1 cellular context compared by ENCODE assay signal in genomic region chr22:39532215-39533071, GRCh38.
TF ChIP-seq lines count a peak whose summit lies in the region.

TSS of gene RPS19BP1 (minus strand) at chr22:39532748. CDS start at chr22:39532738, 10 bp downstream.

TF ChIP-seq in HepG2, 621 proteins besides CTCF, POLR2A, EP300 and RAD21 (continued from another document and continues in another):
- TF ChIP-seq ZNF142 (CRISPR knock-in tag; IDR thresholded peaks at IDR 0.05) (peak; percentile 87; the same call in 1 of the 2 replicates), TSC22D2 (CRISPR knock-in tag; IDR thresholded peaks at IDR 0.05; ENCODE audit: borderline replicate concordance) (peak; percentile 27; the same call in 1 of the 2 replicates), ZNF589 (CRISPR knock-in tag; conservative IDR thresholded peaks at IDR 0.05) (peak; percentile 36; the same call in 1 of the 2 replicates), CBX1 (IDR thresholded peaks at IDR 0.05; ENCODE audit: low read depth) (no peak), ZNF558 (CRISPR knock-in tag; IDR thresholded peaks at IDR 0.05; ENCODE audit: borderline replicate concordance) (peak; percentile 85; the same call in 1 of the 2 replicates), HNRNPH1 (optimal IDR thresholded peaks at IDR 0.05; ENCODE audit: low read depth, low read length) (no peak), SMARCE1 (IDR thresholded peaks at IDR 0.05; ENCODE audit: borderline replicate concordance) (no peak), PRPF4 (IDR thresholded peaks at IDR 0.05; ENCODE audit: low read depth, low read length, poor library complexity, severe bottlenecking) (peak; percentile 56), ZNF124 (CRISPR knock-in tag; IDR thresholded peaks at IDR 0.05) (0 out of 2 replicates have a peak, but pooled peaks have one; percentile 67), HMGXB4 (CRISPR knock-in tag; IDR thresholded peaks at IDR 0.05; ENCODE audit: borderline replicate concordance in 1 of 2, low read depth in 1 of 2) (peak; percentile 73 to 85), KLF6 (CRISPR knock-in tag; IDR thresholded peaks at IDR 0.05) (0 out of 2 replicates have a peak, but pooled peaks have one; percentile 67), ATAD3A (CRISPR knock-in tag; IDR thresholded peaks at IDR 0.05) (no peak), ZZZ3 (CRISPR knock-in tag; IDR thresholded peaks at IDR 0.05; ENCODE audit: borderline replicate concordance) (0 out of 2 replicates have a peak, but pooled peaks have one; percentile 16), ELF3 (CRISPR knock-in tag; IDR thresholded peaks at IDR 0.05) (peak; percentile 78), ZBTB39 (CRISPR knock-in tag; IDR thresholded peaks at IDR 0.05) (0 out of 2 replicates have a peak, but pooled peaks have one; percentile 61), JUND (CRISPR knock-in tag; IDR thresholded peaks at IDR 0.05) (no peak), KMT2B (CRISPR knock-in tag; IDR thresholded peaks at IDR 0.05) (0 out of 2 replicates have a peak, but pooled peaks have one; percentile 31), ATF3 (CRISPR knock-in tag; IDR thresholded peaks at IDR 0.05) (no peak; the same call in 1 of the 2 replicates), KDM6A (CRISPR knock-in tag; IDR thresholded peaks at IDR 0.05; ENCODE audit: low read depth) (no peak), KAT8 (CRISPR knock-in tag; IDR thresholded peaks at IDR 0.05) (peak; percentile 93), AGO1 (IDR thresholded peaks at IDR 0.05; ENCODE audit: low read depth, low read length, poor library complexity, severe bottlenecking) (peak; percentile 67), SP5 (CRISPR knock-in tag; IDR thresholded peaks at IDR 0.05; ENCODE audit: borderline replicate concordance, low read depth) (peak; percentile 67), ETV6 (CRISPR knock-in tag; conservative IDR thresholded peaks at IDR 0.05) (0 out of 2 replicates have a peak, but pooled peaks have one; percentile 50), STAG1 (CRISPR knock-in tag; IDR thresholded peaks at IDR 0.05) (0 out of 2 replicates have a peak, but pooled peaks have one; percentile 3), ZNF138 (CRISPR knock-in tag; IDR thresholded peaks at IDR 0.05; ENCODE audit: low read depth) (0 out of 2 replicates have a peak, but pooled peaks have one; percentile 54), ZHX2 (IDR thresholded peaks at IDR 0.05; ENCODE audit: low read depth) (peak; percentile 82), ZHX2 (CRISPR knock-in tag; IDR thresholded peaks at IDR 0.05; ENCODE audit: borderline replicate concordance) (0 out of 2 replicates have a peak, but pooled peaks have one; percentile 50), FOXK2 (IDR thresholded peaks at IDR 0.05) (peak; percentile 80), PHF5A (CRISPR knock-in tag; IDR thresholded peaks at IDR 0.05; ENCODE audit: low read depth, unreplicated experiment) (peak; percentile 58), MTF2 (CRISPR knock-in tag; IDR thresholded peaks at IDR 0.05; ENCODE audit: borderline replicate concordance) (0 out of 2 replicates have a peak, but pooled peaks have one; percentile 47), ZNF556 (CRISPR knock-in tag; IDR thresholded peaks at IDR 0.05; ENCODE audit: borderline replicate concordance) (no peak), ZFP90 (CRISPR knock-in tag; IDR thresholded peaks at IDR 0.05; ENCODE audit: borderline replicate concordance) (peak; percentile 39; the same call in 1 of the 2 replicates), KMT2A (CRISPR knock-in tag; IDR thresholded peaks at IDR 0.05) (peak; percentile 82), THAP11 (CRISPR knock-in tag; IDR thresholded peaks at IDR 0.05) (peak; percentile 92), TRIM22 (IDR thresholded peaks at IDR 0.05) (no peak), ZNF619 (CRISPR knock-in tag; IDR thresholded peaks at IDR 0.05) (peak; percentile 69; the same call in 1 of the 2 replicates), ZNF552 (CRISPR knock-in tag; IDR thresholded peaks at IDR 0.05; ENCODE audit: borderline replicate concordance) (peak; percentile 43; the same call in 1 of the 2 replicates), IRF2 (CRISPR knock-in tag; IDR thresholded peaks at IDR 0.05) (no peak), GLI4 (CRISPR knock-in tag; IDR thresholded peaks at IDR 0.05; ENCODE audit: borderline replicate concordance) (no peak), ZNF253 (CRISPR knock-in tag; IDR thresholded peaks at IDR 0.05; ENCODE audit: borderline replicate concordance) (0 out of 2 replicates have a peak, but pooled peaks have one; percentile 66), ZNF550 (CRISPR knock-in tag; IDR thresholded peaks at IDR 0.05; ENCODE audit: borderline replicate concordance) (no peak), GABPA (IDR thresholded peaks at IDR 0.05; ENCODE audit: low read depth, low read length) (peak; percentile 84), GABPA (CRISPR knock-in tag; IDR thresholded peaks at IDR 0.05; ENCODE audit: low read depth) (peak; percentile 96), ONECUT2 (CRISPR knock-in tag; IDR thresholded peaks at IDR 0.05) (no peak), ZNF317 (CRISPR knock-in tag; IDR thresholded peaks at IDR 0.05) (peak; percentile 73; the same call in 1 of the 2 replicates), MYC (CRISPR knock-in tag; IDR thresholded peaks at IDR 0.05; ENCODE audit: borderline replicate concordance) (peak; percentile 81), ZNF781 (CRISPR knock-in tag; IDR thresholded peaks at IDR 0.05; ENCODE audit: borderline replicate concordance, not compliant biosample characterization) (peak; percentile 14), KLF15 (CRISPR knock-in tag; IDR thresholded peaks at IDR 0.05; ENCODE audit: borderline replicate concordance) (no peak)
